In the genomic region with DNA sequence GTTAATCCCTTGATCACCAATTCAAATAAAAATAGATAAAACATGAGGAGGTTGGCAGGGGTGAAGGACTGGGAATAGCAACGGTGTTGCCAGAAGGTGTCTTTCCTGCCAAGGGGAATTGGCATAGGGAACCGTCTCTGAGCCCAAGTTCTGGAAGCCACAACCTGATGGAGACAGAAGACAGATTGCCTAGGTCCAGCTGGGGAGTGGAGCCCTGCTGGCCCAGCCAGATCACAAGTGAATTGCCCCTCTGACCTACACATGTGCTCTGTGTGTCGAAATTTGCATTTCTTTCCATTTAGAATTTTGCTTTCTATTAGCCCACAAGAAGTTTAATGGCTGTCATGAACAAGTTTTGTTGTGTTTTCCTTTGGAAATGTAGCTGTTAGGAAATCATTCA, we compare ENCODE assay signal across 19 cellular contexts.
"Had no signal": no experiment of that assay in that cellular context is flagged by ENCODE, and none has a peak within 500 bp of the region (broad histone marks: within the 10 kb centered on the region; RNA-seq: fewer than 3 reads in every experiment).

No MANE protein-coding gene starts in this region.

- H3K4me3 Mint-ChIP-seq: activated CD8-positive, alpha-beta T cell treated with anti-CD3 and anti-CD28 coated beads for 36 hours; activated T-cell treated with anti-CD3 and anti-CD28 coated beads, Interleukin-2, amount 50 U/mL, for 4 hours; immature natural killer cell; WTC11 had no signal

- H3K9me3 Mint-ChIP-seq: activated CD8-positive, alpha-beta T cell treated with anti-CD3 and anti-CD28 coated beads for 36 hours; activated T-cell treated with anti-CD3 and anti-CD28 coated beads, Interleukin-2, amount 50 U/mL, for 4 hours; immature natural killer cell had no signal

- FAIRE-seq: TTC549 had no signal

- ATAC-seq: activated CD8-positive, alpha-beta T cell treated with anti-CD3 and anti-CD28 coated beads for 36 hours; activated T-cell treated with anti-CD3 and anti-CD28 coated beads, Interleukin-2, amount 50 U/mL, for 4 hours; esophagus mucosa; foreskin keratinocyte; upper lobe of right lung; WTC11 had no signal

- H3K4me1 Mint-ChIP-seq: immature natural killer cell had no signal

- H3K4me3 ChIP-seq: colonic mucosa, lung, ovary, thoracic aorta, upper lobe of right lung had no signal

- H3K27me3 Mint-ChIP-seq: activated CD8-positive, alpha-beta T cell treated with anti-CD3 and anti-CD28 coated beads for 36 hours; naive B cell had no signal

- H3K27ac ChIP-seq: colonic mucosa, foreskin keratinocyte, ovary, thoracic aorta, upper lobe of right lung had no signal

- H3K36me3 ChIP-seq: colonic mucosa, ovary, thoracic aorta, upper lobe of right lung had no signal

- DNase-seq: activated CD4-positive, alpha-beta T cell treated with anti-CD3 and anti-CD28 coated beads for 48 hours; activated CD8-positive, alpha-beta T cell treated with anti-CD3 and anti-CD28 coated beads for 36 hours; activated effector memory CD4-positive, alpha-beta T cell treated with Interleukin-2 at 50 U/mL for 16 hours; activated naive CD4-positive, alpha-beta T cell treated with anti-CD3 and anti-CD28 coated beads, Interleukin-2, amount 50 U/mL, for 16 hours; activated T-cell treated with anti-CD3 and anti-CD28 coated beads, Interleukin-2, amount 50 U/mL, for 4 hours; colonic mucosa; foreskin keratinocyte; glutamatergic neuron; immature natural killer cell; naive B cell; ovary; stimulated activated CD4-positive, alpha-beta T cell treated with anti-CD3 and anti-CD28 coated beads, Interleukin-12 subunit alpha, Interleukin-12 subunit beta, amount 100 ng/mL, for 4 hours; stimulated activated CD4-positive, alpha-beta T cell treated with anti-CD3 and anti-CD28 coated beads, Interleukin-2, amount 100 ng/mL, for 24 hours; upper lobe of right lung had no signal

- H3K27ac Mint-ChIP-seq: activated CD8-positive, alpha-beta T cell treated with anti-CD3 and anti-CD28 coated beads for 36 hours; immature natural killer cell; WTC11 had no signal

- H3K27me3 ChIP-seq: colonic mucosa, foreskin keratinocyte, ovary, upper lobe of right lung had no signal

- H3K4me1 ChIP-seq: colonic mucosa, foreskin keratinocyte had no signal

- H3K9me3 ChIP-seq: colonic mucosa, ovary, thoracic aorta, upper lobe of right lung had no signal

- H3K36me3 Mint-ChIP-seq: immature natural killer cell, naive B cell, WTC11 had no signal
